ENCODE assay signal across 8 cellular contexts in genomic region chr19:48249502-48250014, GRCh38. TPM values are rescaled to one million over a fixed set of nuclear protein-coding genes. Genes with fewer than 3 reads are reported as not detected.
DNase-seq lines count a peak whose midpoint lies in the region; ATAC-seq and TF ChIP-seq lines count a peak whose summit lies in the region.

No MANE protein-coding gene starts in this region.

- H3K27ac Mint-ChIP-seq in HFFc6 = no peak overlapping the region

- H3K4me3 Mint-ChIP-seq in HFFc6 = no peak overlapping the region

- no peak for TF ChIP-seq CTCF in HFFc6 (IDR thresholded peaks at IDR 0.05)

- peak; percentile 52 to 74 for DNase-seq in activated CD4-positive, alpha-beta T cell treated with anti-CD3 and anti-CD28 coated beads, Interleukin-2, amount 50 U/mL, for 24 hours (ENCODE audit: low read depth in 1 of 2, low spot score in 1 of 2)
- peak; percentile 72 to 74 for DNase-seq in stimulated activated CD4-positive, alpha-beta T cell treated with anti-CD3 and anti-CD28 coated beads, Interleukin-15, amount 100 ng/mL, for 48 hours (ENCODE audit: low read depth in 2 of 2)
- DNase-seq in AML-193 (lab: John Stamatoyannopoulos, UW) (no peak), DMS53 treated with DMSO at 0.1 percent for 48 hours (lab: John Stamatoyannopoulos, UW; ENCODE audit: unreplicated experiment) (no peak), HFFc6 (no peak)

- ATAC-seq in GM18505 (IDR thresholded peaks at IDR 0.05; ENCODE audit: unreplicated experiment) = peak; percentile 59
- peak; percentile 60 for ATAC-seq in HG03439 (IDR thresholded peaks at IDR 0.05; ENCODE audit: unreplicated experiment)
- ATAC-seq in esophagus mucosa = peak; percentile 69

- H3K9me3 Mint-ChIP-seq in HFFc6 = no peaks in the 10 kb centered on the region

- peaks cover 36% of the 10 kb centered on the region for H3K4me1 Mint-ChIP-seq in HFFc6 (ENCODE audit: low read depth)

- TF ChIP-seq POLR2A in GM18505 (IDR thresholded peaks at IDR 0.05; ENCODE audit: borderline replicate concordance, extremely low read depth, insufficient read depth, insufficient read length) = peak; percentile 87

- no peaks in the 10 kb centered on the region for H3K27me3 Mint-ChIP-seq in HFFc6 (ENCODE audit: insufficient read depth)

- H3K36me3 Mint-ChIP-seq in HFFc6 (ENCODE audit: low read depth) = peaks cover 5% of the 10 kb centered on the region; the same call in 1 of the 2 replicates

RNA-seq across cellular contexts. Expression of gene CARD8, which starts 6.2 kb away (rescaled TPM):
- total RNA-seq in esophagus mucosa = 11.6 TPM
- total RNA-seq in HFFc6 (2021; fragmentation: NEBNext Ultra II Directional; extraction: Animal tissue kit (Norgen Biotek cat#: 25700)) = 10 to 100 TPM; 11.3 to 17.2 (median 14.7) TPM

RNA-seq across cellular contexts. Expression of gene ZNF114, which starts 20.3 kb away (rescaled TPM):
- not detected for total RNA-seq in esophagus mucosa
- total RNA-seq in HFFc6 (2021; fragmentation: NEBNext Ultra II Directional; extraction: Animal tissue kit (Norgen Biotek cat#: 25700)) = under 1 TPM in 5 of 6 experiments, not detected in 1; 0.17 to 0.43 (median 0.25) TPM

Comparison
In these comparisons a context has a peak if more than half of its experiments do, and no peak if none do; other contexts are left out.
1. DNase-seq: peak in activated CD4-positive, alpha-beta T cell treated with anti-CD3 and anti-CD28 coated beads, Interleukin-2, amount 50 U/mL, for 24 hours (2 of 2) and stimulated activated CD4-positive, alpha-beta T cell treated with anti-CD3 and anti-CD28 coated beads, Interleukin-15, amount 100 ng/mL, for 48 hours (2 of 2); none in AML-193 (0 of 2), DMS53 treated with DMSO at 0.1 percent for 48 hours (single experiment) and HFFc6 (single experiment).
2. Peak in every context shown above with its lines, with median percentiles within 50 percentile points of each other: ATAC-seq.